ENCODE assay signal across 21 cellular contexts in the genomic region with DNA sequence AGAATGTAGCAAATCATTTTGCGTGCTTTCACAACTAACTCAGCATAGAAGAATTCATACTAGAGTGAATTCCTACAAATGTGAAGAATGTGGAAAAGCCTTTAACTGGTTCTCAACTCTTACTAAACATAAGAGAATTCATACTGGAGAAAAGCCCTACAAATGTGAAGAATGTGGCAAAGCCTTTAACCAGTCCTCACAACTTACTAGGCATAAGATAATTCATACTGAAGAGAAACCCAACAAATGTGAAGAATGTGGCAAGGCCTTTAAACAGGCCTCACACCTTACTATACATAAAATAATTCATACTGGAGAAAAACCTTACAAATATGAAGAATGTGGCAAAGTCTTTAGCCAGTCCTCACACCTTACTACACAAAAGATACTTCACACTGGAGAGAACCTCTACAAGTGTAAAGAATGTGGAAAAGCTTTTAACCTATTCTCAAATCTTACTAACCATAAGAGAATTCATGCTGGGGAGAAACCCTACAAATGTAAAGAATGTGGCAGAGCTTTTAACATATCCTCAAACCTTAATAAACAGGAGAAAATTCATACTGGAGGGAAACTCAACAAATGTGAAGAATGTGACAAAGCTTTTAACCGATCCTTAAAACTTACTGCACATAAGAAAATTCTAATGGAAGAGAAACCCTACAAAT. TPM values are rescaled to one million over a fixed set of nuclear protein-coding genes. Genes with fewer than 3 reads are reported as not detected.
DNase-seq lines count a peak whose midpoint lies in the region; ATAC-seq and TF ChIP-seq lines count a peak whose summit lies in the region.
"Had no signal": no experiment of that assay in that cellular context is flagged by ENCODE, and none has a peak within 500 bp of the region (broad histone marks: within the 10 kb centered on the region; RNA-seq: fewer than 3 reads in every experiment).

No MANE protein-coding gene starts in this region.

- CTCF ChIA-PET in Caco-2 (lab: Charles Lee), result no interaction called here
- CTCF ChIA-PET in naive thymus-derived CD4-positive, alpha-beta T cell (lab: Charles Lee), result no interaction called here

- no peak for DNase-seq in Caco-2
- DNase-seq in adipocyte (ENCODE audit: low read depth), result no peak
- no peak for DNase-seq in naive thymus-derived CD4-positive, alpha-beta T cell
- no peak for DNase-seq in activated naive CD4-positive, alpha-beta T cell treated with anti-CD3 and anti-CD28 coated beads, Interleukin-2, amount 50 U/mL, for 16 hours
- DNase-seq in mesendoderm, result no peak
- no peak for DNase-seq in HK-2 (ENCODE audit: unreplicated experiment)
- DNase-seq in erythroblast (lab: John Stamatoyannopoulos, UW), result no peak
- DNase-seq: ACHN, C1 segment of cervical spinal cord, GM23248, HCEC 1CT, KG1, NCI-H1092, NCI-H1436, NCI-H187 treated with DMSO at 0.1 percent for 48 hours, NCI-H2107, NCI-H446 treated with DMSO at 0.1 percent for 48 hours, NCI-H526 treated with DMSO at 0.1 percent for 48 hours, OCI-M1 had no signal

- H3K9me3 Mint-ChIP-seq in Caco-2 (ENCODE audit: unreplicated experiment), result peaks cover 20% of the 10 kb centered on the region
- peaks cover 0 to 91% (median 54%) of the 10 kb centered on the region in 11 donors for H3K9me3 Mint-ChIP-seq in naive thymus-derived CD4-positive, alpha-beta T cell

- H3K4me3 Mint-ChIP-seq in Caco-2 (ENCODE audit: unreplicated experiment), result no peak overlapping the region
- H3K4me3 Mint-ChIP-seq in naive thymus-derived CD4-positive, alpha-beta T cell, result no peak overlapping the region

- H3K9ac ChIP-seq in adipocyte (ENCODE audit: low read length) (no peak overlapping the region), mesendoderm (ENCODE audit: low read length) (no peak overlapping the region)
- H3K9ac ChIP-seq: GM23248 had no signal

- no peak overlapping the region for H3K18ac ChIP-seq in mesendoderm (ENCODE audit: low read length)

- intact Hi-C loops in Caco-2 (cut with micrococcal nuclease; ENCODE audit: unreplicated experiment), result no loop called here
- intact Hi-C loops in naive thymus-derived CD4-positive, alpha-beta T cell (cut with micrococcal nuclease), result no loop called here

- H3K56ac ChIP-seq in mesendoderm (ENCODE audit: low read length), result no peak overlapping the region

- no peak overlapping the region for H3K27ac Mint-ChIP-seq in Caco-2 (ENCODE audit: unreplicated experiment)
- no peak overlapping the region for H3K27ac Mint-ChIP-seq in naive thymus-derived CD4-positive, alpha-beta T cell

- WGBS in mesendoderm (ENCODE audit: extremely low coverage, insufficient coverage, low lambda C conversion rate), result no CpG with 5 or more reads among the region's 2 CpGs

- H2BK15ac ChIP-seq in mesendoderm (replicated peaks; ENCODE audit: low read depth), result no peak overlapping the region

- no peak for TF ChIP-seq CTCF in Caco-2 (IDR thresholded peaks at IDR 0.05; ENCODE audit: insufficient read depth in 1 of 2, low read depth in 1 of 2, low read length in 1 of 2, severe bottlenecking in 1 of 2, unreplicated experiment in 1 of 2)

- no peak overlapping the region for H4K8ac ChIP-seq in mesendoderm (ENCODE audit: low read depth, low read length)

- H2BK120ac ChIP-seq in mesendoderm (ENCODE audit: low read depth, low read length), result no peak overlapping the region

- no peaks in the 10 kb centered on the region for H3K27me3 ChIP-seq in Caco-2 (replicated peaks; ENCODE audit: control insufficient read depth, insufficient read depth, low read length)
- no peaks in the 10 kb centered on the region for H3K27me3 ChIP-seq in adipocyte (replicated peaks; ENCODE audit: control insufficient read depth, insufficient read depth, low read length)
- no peaks in the 10 kb centered on the region for H3K27me3 ChIP-seq in naive thymus-derived CD4-positive, alpha-beta T cell (ENCODE audit: control insufficient read depth in 2 of 2, insufficient read depth in 2 of 2, low read length in 2 of 2)
- H3K27me3 ChIP-seq in mesendoderm (ENCODE audit: insufficient read depth, low read length, poor library complexity), result no peaks in the 10 kb centered on the region
- H3K27me3 ChIP-seq: SJSA1 had no signal

- peaks cover 68% of the 10 kb centered on the region for H3K9me3 ChIP-seq in Caco-2
- peaks cover 98% of the 10 kb centered on the region for H3K9me3 ChIP-seq in adipocyte (ENCODE audit: control insufficient read depth, low read length)
- peaks cover 29 to 72% (median 38%) of the 10 kb centered on the region in 3 experiments for H3K9me3 ChIP-seq in naive thymus-derived CD4-positive, alpha-beta T cell (ENCODE audit: control insufficient read depth in 2 of 3, low read length in 3 of 3)

- no peak overlapping the region for H3K4me3 ChIP-seq in Caco-2 (ENCODE audit: low read depth, low read length)
- peak overlapping the region; percentile 76 for H3K4me3 ChIP-seq in adipocyte (ENCODE audit: low read length)
- H3K4me3 ChIP-seq in naive thymus-derived CD4-positive, alpha-beta T cell (ENCODE audit: low read length), result peak overlapping the region; percentile 18
- H3K4me3 ChIP-seq in mesendoderm (ENCODE audit: low read length), result no peak overlapping the region
- H3K4me3 ChIP-seq: GM23248, SJSA1 had no signal

- no peaks in the 10 kb centered on the region for H3K4me1 ChIP-seq in Caco-2
- H3K4me1 ChIP-seq in adipocyte (ENCODE audit: control insufficient read depth, insufficient read depth, low read length), result no peaks in the 10 kb centered on the region
- H3K4me1 ChIP-seq in naive thymus-derived CD4-positive, alpha-beta T cell (ENCODE audit: control insufficient read depth in 2 of 2, insufficient read depth in 2 of 2, low read length in 2 of 2), result no peaks in the 10 kb centered on the region
- no peaks in the 10 kb centered on the region for H3K4me1 ChIP-seq in mesendoderm (ENCODE audit: control insufficient read depth, low read depth, low read length)
- H3K4me1 ChIP-seq: SJSA1 had no signal

- peaks cover 18% of the 10 kb centered on the region for H3K36me3 Mint-ChIP-seq in Caco-2 (ENCODE audit: insufficient read depth, unreplicated experiment)
- H3K36me3 Mint-ChIP-seq in naive thymus-derived CD4-positive, alpha-beta T cell, result peaks cover 12 to 45% (median 37%) of the 10 kb centered on the region in 5 donors

- H3K79me1 ChIP-seq in mesendoderm (ENCODE audit: low read length), result no peaks in the 10 kb centered on the region

- H3K27ac ChIP-seq in naive thymus-derived CD4-positive, alpha-beta T cell (ENCODE audit: low read depth, low read length), result no peak overlapping the region
- no peak overlapping the region for H3K27ac ChIP-seq in mesendoderm (ENCODE audit: low read depth, low read length)
- H3K27ac ChIP-seq: GM23248, SJSA1 had no signal

- no peak overlapping the region for H3K4me2 ChIP-seq in mesendoderm (ENCODE audit: low read length)

- no peaks in the 10 kb centered on the region for H3K4me1 Mint-ChIP-seq in Caco-2 (ENCODE audit: low read depth, unreplicated experiment)
- no peaks in the 10 kb centered on the region for H3K4me1 Mint-ChIP-seq in naive thymus-derived CD4-positive, alpha-beta T cell

- H3K27me3 Mint-ChIP-seq in Caco-2 (ENCODE audit: insufficient read depth, unreplicated experiment), result no peaks in the 10 kb centered on the region
- no peaks in the 10 kb centered on the region for H3K27me3 Mint-ChIP-seq in naive thymus-derived CD4-positive, alpha-beta T cell

- no peak overlapping the region for H3K23ac ChIP-seq in mesendoderm (ENCODE audit: low read length)

- H3K36me3 ChIP-seq in Caco-2 (ENCODE audit: control insufficient read depth, insufficient read depth, low read length) (no peaks in the 10 kb centered on the region), adipocyte (ENCODE audit: control insufficient read depth, insufficient read depth, low read length, severe bottlenecking) (peaks cover 49% of the 10 kb centered on the region), mesendoderm (ENCODE audit: control insufficient read depth, insufficient read depth, low read length) (no peaks in the 10 kb centered on the region)
- peaks cover 6 to 20% (median 11%) of the 10 kb centered on the region in 3 experiments for H3K36me3 ChIP-seq in naive thymus-derived CD4-positive, alpha-beta T cell (ENCODE audit: control insufficient read depth in 2 of 3, insufficient read depth in 3 of 3, low read length in 3 of 3)

- TF ChIP-seq POLR2A in erythroblast (IDR thresholded peaks at IDR 0.05; ENCODE audit: low read length), result no peak

- no peak overlapping the region for H3K4ac ChIP-seq in mesendoderm (ENCODE audit: low read depth, low read length)

- no peak overlapping the region for H4K5ac ChIP-seq in mesendoderm (ENCODE audit: low read length)

- ATAC-seq in naive thymus-derived CD4-positive, alpha-beta T cell, result no peak
- ATAC-seq: HepG2 had no signal

- no peak overlapping the region for H2BK5ac ChIP-seq in mesendoderm (ENCODE audit: low read length)

- TSS peak; percentile 7 for BruUV-seq in Caco-2 (replicated peaks; lab: Mats Ljungman, UMichigan)

- H3K79me2 ChIP-seq in mesendoderm (ENCODE audit: control insufficient read depth, insufficient read depth, low read length), result no peaks in the 10 kb centered on the region

- H2AK5ac ChIP-seq in mesendoderm (ENCODE audit: low read length), result no peak overlapping the region

- POLR2A ChIA-PET in Caco-2 (lab: Charles Lee), result no interaction called here
- POLR2A ChIA-PET in naive thymus-derived CD4-positive, alpha-beta T cell (lab: Charles Lee), result no interaction called here

RNA-seq across cellular contexts. Expression of a gene that starts 40.8 kb away (rescaled TPM):
- total RNA-seq in Caco-2 (2022), result 12.0 and 13.0 TPM in 2 replicates
- 10 to 100 TPM; 11.2 to 33.5 (median 17.3) TPM for total RNA-seq in naive thymus-derived CD4-positive, alpha-beta T cell
- 10 to 100 TPM; 11.8 to 15.6 TPM for polyA plus RNA-seq in naive thymus-derived CD4-positive, alpha-beta T cell
- 19.7 TPM for polyA plus RNA-seq in mesendoderm (2013, experiment 1 of 2)
- polyA plus RNA-seq in mesendoderm (2013, experiment 2 of 2), result 19.7 TPM

Comparison
In these comparisons a context has a peak if more than half of its experiments do, and no peak if none do; other contexts are left out.
1. H3K4me3 ChIP-seq: peak in adipocyte (single experiment) and naive thymus-derived CD4-positive, alpha-beta T cell (single experiment); none in Caco-2 (single experiment) and mesendoderm (single experiment).